In genomic region chr10:31778627-31779026, GRCh38 we compare ENCODE assay signal across 18 cellular contexts.
"Had no signal": no experiment of that assay in that cellular context is flagged by ENCODE, and none has a peak within 500 bp of the region (broad histone marks: within the 10 kb centered on the region; RNA-seq: fewer than 3 reads in every experiment).

No MANE protein-coding gene starts in this region.

- H3K4me3 ChIP-seq: esophagus muscularis mucosa, hepatocyte, right atrium auricular region, sigmoid colon had no signal

- DNase-seq: effector memory CD8-positive, alpha-beta T cell; foreskin keratinocyte; kidney; left colon; left ventricle myocardium superior; mesendoderm; naive thymus-derived CD4-positive, alpha-beta T cell; nephron progenitor cell; posterior cingulate gyrus; sigmoid colon; small intestine; stimulated activated CD4-positive, alpha-beta T cell treated with anti-CD3 and anti-CD28 coated beads, Interleukin-12 subunit alpha, Interleukin-12 subunit beta, amount 100 ng/mL, for 4 hours; stimulated activated naive CD4-positive, alpha-beta T cell treated with Interleukin-2 at 50 U/mL for 16 hours; trophoblast cell had no signal

- H3K4me1 ChIP-seq: esophagus muscularis mucosa, foreskin keratinocyte, right atrium auricular region had no signal

- H2AFZ ChIP-seq: hepatocyte had no signal

- H3K36me3 ChIP-seq: esophagus muscularis mucosa, right atrium auricular region, sigmoid colon had no signal

- H3K9me3 ChIP-seq: esophagus muscularis mucosa, right atrium auricular region, sigmoid colon had no signal

- H3K27me3 ChIP-seq: esophagus muscularis mucosa, foreskin keratinocyte, hepatocyte, right atrium auricular region, sigmoid colon had no signal

- H3K4me2 ChIP-seq: hepatocyte had no signal

- ATAC-seq: effector memory CD8-positive, alpha-beta T cell; foreskin keratinocyte; left colon; left ventricle myocardium superior; naive thymus-derived CD4-positive, alpha-beta T cell had no signal

- H3K27ac ChIP-seq: epithelial cell of prostate, esophagus muscularis mucosa, foreskin keratinocyte, hepatocyte, right atrium auricular region, sigmoid colon had no signal

- H3K79me2 ChIP-seq: hepatocyte had no signal
